9 cellular contexts compared by ENCODE assay signal in genomic region chr19:50266896-50267295, GRCh38.
DNase-seq lines count a peak whose midpoint lies in the region; ATAC-seq and TF ChIP-seq lines count a peak whose summit lies in the region.
"Had no signal": no experiment of that assay in that cellular context is flagged by ENCODE, and none has a peak within 500 bp of the region (broad histone marks: within the 10 kb centered on the region; RNA-seq: fewer than 3 reads in every experiment).

No MANE protein-coding gene starts in this region.

- ATAC-seq in esophagus mucosa (peak; percentile 95), GM18861 (IDR thresholded peaks at IDR 0.05; ENCODE audit: unreplicated experiment) (no peak)

- no peaks in the 10 kb centered on the region for H3K27me3 ChIP-seq in Peyer's patch
- no peaks in the 10 kb centered on the region for H3K27me3 ChIP-seq in thyroid gland

- H3K4me3 ChIP-seq in Peyer's patch, result no peak overlapping the region
- H3K4me3 ChIP-seq in thyroid gland (replicated peaks in 1 of 3), result no peak overlapping the region
- H3K4me3 ChIP-seq: spleen had no signal

- intact Hi-C loops in thyroid gland (cut with DNase I), result no loop called here

- TF ChIP-seq POLR2A in Peyer's patch (IDR thresholded peaks at IDR 0.05), result no peak
- TF ChIP-seq POLR2A in thyroid gland (IDR thresholded peaks at IDR 0.05), result no peak

- in situ Hi-C loops in GM13977 (cut with MboI; ENCODE audit: low pct_unique_long_range_greater_than_20kb, low sequenced_read_pairs, unreplicated experiment), result no loop called here

- H3K4me1 ChIP-seq in Peyer's patch (no peaks in the 10 kb centered on the region), thyroid gland (no peaks in the 10 kb centered on the region)
- H3K4me1 ChIP-seq: spleen had no signal

- WGBS in thyroid gland, 2 donors, result 60 to 67% methylated on average over 19 to 20 of the region's 20 CpGs

- H3K27ac ChIP-seq in Peyer's patch (peak overlapping the region in 1 of 4 donors; percentile 43), thyroid gland (no peak overlapping the region)
- H3K27ac ChIP-seq: spleen had no signal

- peak; percentile 59 for DNase-seq in GM13977 (ENCODE audit: low spot score)
- DNase-seq in Peyer's patch, result peak in 2 of 3 donors; percentile 60 to 77
- peak; percentile 16 to 52 for DNase-seq in stimulated activated CD4-positive, alpha-beta T cell treated with anti-CD3 and anti-CD28 coated beads, Interleukin-2, amount 100 ng/mL, for 48 hours
- DNase-seq in thyroid gland, result no peak
- DNase-seq in middle frontal gyrus (ENCODE audit: extremely low spot score, low spot score), result no peak
- DNase-seq in AG20443 (ENCODE audit: low spot score), result no peak
- DNase-seq: spleen had no signal

- H3K9me3 ChIP-seq in Peyer's patch (no peaks in the 10 kb centered on the region), thyroid gland (no peaks in the 10 kb centered on the region)
- H3K9me3 ChIP-seq: spleen had no signal

- H3K36me3 ChIP-seq in Peyer's patch (peaks cover 0 to 84% (median 0%) of the 10 kb centered on the region in 3 donors), thyroid gland (peaks cover 36 to 37% of the 10 kb centered on the region in 2 donors)
- H3K36me3 ChIP-seq: spleen had no signal

- TF ChIP-seq CTCF in GM13977 (IDR thresholded peaks at IDR 0.05; ENCODE audit: extremely low read depth, insufficient read depth, missing control alignments) (no peak), Peyer's patch (IDR thresholded peaks at IDR 0.05) (no peak), thyroid gland (IDR thresholded peaks at IDR 0.05) (no peak)

Comparison
In these comparisons a context has a peak if more than half of its experiments do, and no peak if none do; other contexts are left out.
1. DNase-seq: peak in GM13977 (single experiment), Peyer's patch (2 of 3) and stimulated activated CD4-positive, alpha-beta T cell treated with anti-CD3 and anti-CD28 coated beads, Interleukin-2, amount 100 ng/mL, for 48 hours (2 of 2); none in thyroid gland (0 of 2), middle frontal gyrus (single experiment) and AG20443 (single experiment).